Comparison of ENCODE assay signal across 1 cellular context in genomic region chrX:2714551-2714950, GRCh38.
TF ChIP-seq lines count a peak whose summit lies in the region.

No MANE protein-coding gene starts in this region.

TF ChIP-seq in GM23338, 12 proteins besides CTCF, POLR2A, EP300 and RAD21 (continued from another document):
- TF ChIP-seq ZNF114 (CRISPR knock-in tag; IDR thresholded peaks at IDR 0.05) (no peak), EZH2phosphoT487 (IDR thresholded peaks at IDR 0.05; ENCODE audit: unreplicated experiment) (no peak), EZH2 (IDR thresholded peaks at IDR 0.05; ENCODE audit: low read depth, unreplicated experiment) (no peak), STAT1 (IDR thresholded peaks at IDR 0.05; ENCODE audit: unreplicated experiment) (no peak), REST (IDR thresholded peaks at IDR 0.05; ENCODE audit: unreplicated experiment) (no peak), NANOG (IDR thresholded peaks at IDR 0.05; ENCODE audit: borderline replicate concordance) (no peak), CREB1 (CRISPR knock-in tag; IDR thresholded peaks at IDR 0.05; ENCODE audit: low read depth) (no peak), ETS1 (IDR thresholded peaks at IDR 0.05) (no peak), ZNF331 (CRISPR knock-in tag; IDR thresholded peaks at IDR 0.05; ENCODE audit: low read depth) (no peak), ZNF462 (CRISPR knock-in tag; IDR thresholded peaks at IDR 0.05) (no peak)
